Comparison of ENCODE assay signal across 8 cellular contexts in the genomic region with DNA sequence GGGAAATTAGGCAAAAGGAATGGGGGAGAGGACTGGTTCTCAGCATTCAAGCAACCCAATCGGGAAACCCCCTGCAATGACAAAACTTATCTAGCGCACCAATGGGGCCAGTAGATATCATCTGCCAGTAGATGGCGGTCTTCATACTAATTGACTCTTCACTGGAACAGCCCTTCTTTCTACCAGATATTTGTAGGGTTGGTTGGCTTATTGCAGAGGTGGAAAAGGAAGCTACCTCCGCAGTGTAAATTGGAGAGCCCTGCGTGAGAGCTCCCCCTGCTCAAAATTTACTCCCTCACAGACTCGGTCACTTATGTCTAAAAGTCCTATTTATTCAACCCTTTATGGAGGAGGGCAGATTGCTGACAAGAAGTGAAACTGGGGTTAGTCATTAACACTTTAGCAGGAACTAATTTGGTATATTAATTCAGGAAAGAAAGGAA.
A peak's percentile ranks its signal among the peaks of the same experiment; 100 is the strongest.
DNase-seq lines count a peak whose midpoint lies in the region; ATAC-seq and TF ChIP-seq lines count a peak whose summit lies in the region.

No MANE protein-coding gene starts in this region.

- no peaks in the 10 kb centered on the region for H4K20me1 ChIP-seq in HCT116 (ENCODE audit: insufficient read depth)
- H4K20me1 ChIP-seq in Loucy (ENCODE audit: insufficient read depth, low read length, poor library complexity, severe bottlenecking): no peaks in the 10 kb centered on the region

- TF ChIP-seq CTCF in GM13976 (IDR thresholded peaks at IDR 0.05; ENCODE audit: borderline replicate concordance, control extremely low read depth, extremely low read depth, insufficient read depth, missing control alignments) (peak; percentile 72), HCT116 (IDR thresholded peaks at IDR 0.05 in 2 of 3, conservative IDR thresholded peaks at IDR 0.05 in 1 of 3; ENCODE audit: borderline replicate concordance in 1 of 3, insufficient read depth in 1 of 3, low read depth in 2 of 3, low read length in 2 of 3) (peak; percentile 49 to 74 (median 71); a peak in 5 of 6 replicates), Loucy (conservative IDR thresholded peaks at IDR 0.05; ENCODE audit: low read length) (peak; percentile 84), choroid plexus epithelial cell (conservative IDR thresholded peaks at IDR 0.05; ENCODE audit: low read depth, low read length) (peak; percentile 79)

- H3K4me2 ChIP-seq in HCT116 (ENCODE audit: low read length): no peak overlapping the region
- H3K4me2 ChIP-seq in Loucy (ENCODE audit: low read depth, low read length, poor library complexity, severe bottlenecking): peak overlapping the region; percentile 41
- H3K4me2 ChIP-seq in neuronal stem cell (ENCODE audit: insufficient read depth, low read length, poor library complexity, severe bottlenecking): no peak overlapping the region

- H3K23ac ChIP-seq in neuronal stem cell (ENCODE audit: low read depth, low read length, poor library complexity): no peak overlapping the region

- H3K4me3 ChIP-seq in HCT116 (replicated peaks in 1 of 2; ENCODE audit: low read depth in 1 of 2, low read length in 2 of 2): no peak overlapping the region
- H3K4me3 ChIP-seq in Loucy (ENCODE audit: low read length, poor library complexity, severe bottlenecking): peak overlapping the region; percentile 35
- no peak overlapping the region for H3K4me3 ChIP-seq in choroid plexus epithelial cell (ENCODE audit: low read depth, low read length)
- H3K4me3 ChIP-seq in neuronal stem cell (ENCODE audit: low read length in 2 of 2): no peak overlapping the region

- H3K18ac ChIP-seq in neuronal stem cell (ENCODE audit: low read length): no peak overlapping the region

- H3K9me3 ChIP-seq in HCT116 (ENCODE audit: control insufficient read depth in 1 of 2, insufficient read depth in 1 of 2, low read depth in 1 of 2, low read length in 2 of 2) (no peaks in the 10 kb centered on the region), Loucy (ENCODE audit: insufficient read depth, low read depth, low read length) (no peaks in the 10 kb centered on the region), neuronal stem cell (replicated peaks in 1 of 2; ENCODE audit: control insufficient read depth in 2 of 2, insufficient read depth in 1 of 2, low read depth in 1 of 2, low read length in 2 of 2) (peaks cover 0 to 2% of the 10 kb centered on the region in 2 donors)

- no peak overlapping the region for H3K4ac ChIP-seq in neuronal stem cell (ENCODE audit: low read length)

- H3F3A ChIP-seq in Loucy (ENCODE audit: low read depth): no peaks in the 10 kb centered on the region

- no peak overlapping the region for H2AK5ac ChIP-seq in neuronal stem cell (ENCODE audit: low read depth, low read length)

- BruUV-seq in HCT116 (replicated peaks; lab: Mats Ljungman, UMichigan): no TSS peak

- H3K36me3 Mint-ChIP-seq in memory B cell: no peaks in the 10 kb centered on the region

- in situ Hi-C loops in GM13976 (cut with MboI; ENCODE audit: low sequenced_read_pairs, unreplicated experiment): loop anchor here (5.0 kb wide), 1 partner anchor 170 kb away; no protein-coding TSS in a partner anchor

- H3K14ac ChIP-seq in neuronal stem cell (ENCODE audit: low read length): no peak overlapping the region

- ATAC-seq in HCT116 (peak; percentile 97), memory B cell (ENCODE audit: low read depth) (peak; percentile 99)
- peak; percentile 91 for ATAC-seq in stimulated activated naive CD8-positive, alpha-beta T cell treated with anti-CD3 and anti-CD28 coated beads, Interleukin-15, amount 100 ng/mL, for 72 hours

- TF ChIP-seq RAD21 in HCT116 (IDR thresholded peaks at IDR 0.05; ENCODE audit: low read depth): peak; percentile 51

- H3K36me3 ChIP-seq in HCT116 (ENCODE audit: control insufficient read depth in 1 of 2, insufficient read depth in 2 of 2, low read length in 2 of 2): no peaks in the 10 kb centered on the region
- no peaks in the 10 kb centered on the region for H3K36me3 ChIP-seq in Loucy (ENCODE audit: insufficient read depth, low read length)
- H3K36me3 ChIP-seq in neuronal stem cell (replicated peaks in 1 of 2; ENCODE audit: control insufficient read depth in 2 of 2, insufficient read depth in 2 of 2, low read length in 2 of 2): no peaks in the 10 kb centered on the region

- H3K79me1 ChIP-seq in neuronal stem cell (ENCODE audit: low read depth, low read length): no peaks in the 10 kb centered on the region

- H3K9ac ChIP-seq in HCT116 (ENCODE audit: low read length) (no peak overlapping the region), Loucy (ENCODE audit: low read depth, low read length, poor library complexity, severe bottlenecking) (no peak overlapping the region), neuronal stem cell (ENCODE audit: low read depth, low read length, poor library complexity) (no peak overlapping the region)

- H2BK15ac ChIP-seq in neuronal stem cell (ENCODE audit: low read length): no peak overlapping the region

- no peaks in the 10 kb centered on the region for H3K9me2 ChIP-seq in HCT116 (ENCODE audit: insufficient read depth)
- no peaks in the 10 kb centered on the region for H3K9me2 ChIP-seq in Loucy (replicated peaks; ENCODE audit: low read depth, low read length)

- H2BK12ac ChIP-seq in neuronal stem cell (ENCODE audit: low read length): no peak overlapping the region

- H2BK5ac ChIP-seq in neuronal stem cell (ENCODE audit: low read length): no peak overlapping the region

- RAD21 ChIA-PET in HCT116 (lab: Charles Lee; ENCODE audit: low non-redundant PET in 1 of 2, low total read pairs in 2 of 2, uncharacterized antibody in 2 of 2, unreplicated experiment in 2 of 2): no interaction called here

- intact Hi-C loops in HCT116 (cut with micrococcal nuclease): loop anchor here (1.0 kb wide), 1 partner anchor 170 kb away; no protein-coding TSS in a partner anchor

- H3K27ac ChIP-seq in HCT116 (ENCODE audit: low read depth, low read length) (no peak overlapping the region), neuronal stem cell (replicated peaks; ENCODE audit: low read length) (no peak overlapping the region)

- H2AFZ ChIP-seq in HCT116 (ENCODE audit: low read depth, low read length, poor library complexity, severe bottlenecking) (no peak overlapping the region), Loucy (ENCODE audit: low read length) (no peak overlapping the region), neuronal stem cell (ENCODE audit: low read length) (no peak overlapping the region)

- no peaks in the 10 kb centered on the region for H3K9me3 Mint-ChIP-seq in memory B cell
- H3K9me3 Mint-ChIP-seq in stimulated activated naive CD8-positive, alpha-beta T cell treated with anti-CD3 and anti-CD28 coated beads, Interleukin-15, amount 100 ng/mL, for 72 hours: no peaks in the 10 kb centered on the region

- POLR2A ChIA-PET in HCT116 (lab: Charles Lee): no interaction called here

- no peak overlapping the region for H4K91ac ChIP-seq in neuronal stem cell (ENCODE audit: low read depth, low read length, poor library complexity)

- peaks cover 6% of the 10 kb centered on the region for H3K4me1 Mint-ChIP-seq in memory B cell
- peaks cover 67% of the 10 kb centered on the region for H3K4me1 Mint-ChIP-seq in stimulated activated naive CD8-positive, alpha-beta T cell treated with anti-CD3 and anti-CD28 coated beads, Interleukin-15, amount 100 ng/mL, for 72 hours

- H3K4me3 Mint-ChIP-seq in memory B cell: peak overlapping the region; percentile 28
- peak overlapping the region; percentile 68 to 81 for H3K4me3 Mint-ChIP-seq in stimulated activated naive CD8-positive, alpha-beta T cell treated with anti-CD3 and anti-CD28 coated beads, Interleukin-15, amount 100 ng/mL, for 72 hours

- CTCF ChIA-PET in HCT116 (lab: Charles Lee): interaction anchor here (0.7 to 2.4 kb wide), 6 partner anchors 8 to 171 kb away, joined by 3 to 26 read pairs (median 4); no protein-coding TSS in a partner anchor

- TF ChIP-seq POLR2A in HCT116 (IDR thresholded peaks at IDR 0.05; ENCODE audit: borderline replicate concordance, extremely low read depth, insufficient read depth, insufficient read length): no peak

- H3K79me2 ChIP-seq in HCT116 (ENCODE audit: insufficient read depth, low read length) (no peaks in the 10 kb centered on the region), Loucy (ENCODE audit: insufficient read depth, low read length) (no peaks in the 10 kb centered on the region)

- DNase-seq in GM13976 (ENCODE audit: low spot score) (peak; percentile 83), HCT116 (ENCODE audit: low read depth, low spot score) (peak; percentile 26), choroid plexus epithelial cell (ENCODE audit: low read depth) (peak; percentile 77), memory B cell (ENCODE audit: low spot score in 2 of 2) (peak; percentile 55 to 83), neuronal stem cell (ENCODE audit: low spot score) (no peak)
- peak; percentile 18 to 40 (median 24) for DNase-seq in activated CD4-positive, CD25-positive, alpha-beta regulatory T cell (lab: John Stamatoyannopoulos, UW)
- DNase-seq in stimulated activated naive CD8-positive, alpha-beta T cell treated with anti-CD3 and anti-CD28 coated beads, Interleukin-15, amount 100 ng/mL, for 72 hours: peak; percentile 77 to 85

- H3K27me3 ChIP-seq in HCT116 (ENCODE audit: insufficient read depth, low read length) (peaks cover 39% of the 10 kb centered on the region), Loucy (ENCODE audit: insufficient read depth, low read length, poor library complexity, severe bottlenecking) (no peaks in the 10 kb centered on the region), neuronal stem cell (ENCODE audit: control insufficient read depth in 3 of 3, insufficient read depth in 3 of 3, low read depth in 1 of 3, low read length in 3 of 3) (peaks cover 0 to 6% (median 0%) of the 10 kb centered on the region in 3 experiments)

- H3K27me3 Mint-ChIP-seq in memory B cell: peaks cover 2% of the 10 kb centered on the region
- H3K27me3 Mint-ChIP-seq in stimulated activated naive CD8-positive, alpha-beta T cell treated with anti-CD3 and anti-CD28 coated beads, Interleukin-15, amount 100 ng/mL, for 72 hours: peaks cover 19% of the 10 kb centered on the region

- H3K27ac Mint-ChIP-seq in memory B cell: peak overlapping the region; percentile 24
- H3K27ac Mint-ChIP-seq in stimulated activated naive CD8-positive, alpha-beta T cell treated with anti-CD3 and anti-CD28 coated beads, Interleukin-15, amount 100 ng/mL, for 72 hours: peak overlapping the region; percentile 95 to 96

- no CpG with 5 or more reads among the region's 6 CpGs for WGBS in neuronal stem cell (ENCODE audit: extremely low coverage in 2 of 2, insufficient read length in 2 of 2, insufficient replicate concordance in 1 of 2), 2 donors

- no peaks in the 10 kb centered on the region for H3K4me1 ChIP-seq in HCT116 (ENCODE audit: control insufficient read depth in 1 of 2, insufficient read depth in 2 of 2, low read length in 2 of 2)
- no peaks in the 10 kb centered on the region for H3K4me1 ChIP-seq in Loucy (ENCODE audit: insufficient read depth, low read length, poor library complexity, severe bottlenecking)
- no peaks in the 10 kb centered on the region for H3K4me1 ChIP-seq in neuronal stem cell (ENCODE audit: control insufficient read depth in 2 of 2, insufficient read depth in 1 of 2, low read depth in 1 of 2, low read length in 2 of 2)

- no peak overlapping the region for H4K8ac ChIP-seq in neuronal stem cell (ENCODE audit: low read depth, low read length)

- H2BK120ac ChIP-seq in neuronal stem cell (ENCODE audit: low read depth, low read length): no peak overlapping the region

TF ChIP-seq in HCT116, 20 proteins besides CTCF, POLR2A, EP300 and RAD21 (continues in another document):
- TF ChIP-seq TCF7L2 (IDR thresholded peaks at IDR 0.05; ENCODE audit: borderline replicate concordance, extremely low read depth, insufficient read depth, insufficient read length): no peak
